ENCODE assay signal across 1 cellular context in the genomic region with DNA sequence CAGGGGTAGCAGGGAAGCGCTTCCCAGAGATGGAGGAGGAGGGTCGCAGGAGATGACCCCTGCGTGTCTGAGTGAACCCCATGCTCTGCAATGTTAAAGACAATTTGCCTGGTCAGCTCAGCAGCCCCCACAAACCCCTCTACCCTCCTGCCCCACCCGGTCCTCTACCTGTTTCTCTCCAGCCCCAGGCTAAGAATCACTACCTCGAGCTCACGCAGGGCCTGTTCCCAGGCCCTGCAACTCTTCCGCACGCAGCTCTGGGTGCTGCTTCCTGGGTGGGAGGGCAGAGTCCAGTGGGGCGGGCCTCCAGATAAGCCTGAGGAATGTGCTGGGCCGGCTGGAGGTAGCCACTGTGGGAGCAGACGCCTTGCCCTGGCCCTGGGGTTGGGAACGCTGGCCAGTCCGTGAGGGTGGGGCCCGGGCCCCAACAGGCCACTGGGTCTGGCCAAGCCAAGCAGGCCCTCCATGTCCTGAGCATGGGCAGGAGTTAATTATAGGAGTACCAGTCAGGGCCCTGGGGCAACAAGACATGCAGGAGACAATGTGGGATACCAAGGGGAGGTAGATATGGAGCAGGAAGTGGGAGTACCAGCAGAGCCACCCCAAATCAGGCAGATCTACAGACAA.
TF ChIP-seq lines count a peak whose summit lies in the region.

No MANE protein-coding gene starts in this region.

TF ChIP-seq in HepG2, 621 proteins besides CTCF, POLR2A, EP300 and RAD21 (continued from another document and continues in another):
- TF ChIP-seq ZBTB10 (CRISPR knock-in tag; IDR thresholded peaks at IDR 0.05; ENCODE audit: borderline replicate concordance) = no peak; the same call in 1 of the 2 replicates
- TF ChIP-seq, protein P1, sequence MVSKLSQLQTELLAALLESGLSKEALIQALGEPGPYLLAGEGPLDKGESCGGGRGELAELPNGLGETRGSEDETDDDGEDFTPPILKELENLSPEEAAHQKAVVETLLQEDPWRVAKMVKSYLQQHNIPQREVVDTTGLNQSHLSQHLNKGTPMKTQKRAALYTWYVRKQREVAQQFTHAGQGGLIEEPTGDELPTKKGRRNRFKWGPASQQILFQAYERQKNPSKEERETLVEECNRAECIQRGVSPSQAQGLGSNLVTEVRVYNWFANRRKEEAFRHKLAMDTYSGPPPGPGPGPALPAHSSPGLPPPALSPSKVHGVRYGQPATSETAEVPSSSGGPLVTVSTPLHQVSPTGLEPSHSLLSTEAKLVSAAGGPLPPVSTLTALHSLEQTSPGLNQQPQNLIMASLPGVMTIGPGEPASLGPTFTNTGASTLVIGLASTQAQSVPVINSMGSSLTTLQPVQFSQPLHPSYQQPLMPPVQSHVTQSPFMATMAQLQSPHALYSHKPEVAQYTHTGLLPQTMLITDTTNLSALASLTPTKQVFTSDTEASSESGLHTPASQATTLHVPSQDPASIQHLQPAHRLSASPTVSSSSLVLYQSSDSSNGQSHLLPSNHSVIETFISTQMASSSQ (IDR thresholded peaks at IDR 0.05; ENCODE audit: low read depth) = peak; percentile 15; the same call in 1 of the 2 replicates
- TF ChIP-seq, protein P1 (CRISPR knock-in tag; IDR thresholded peaks at IDR 0.05; ENCODE audit: borderline replicate concordance) = 0 out of 2 replicates have a peak, but pooled peaks have one; percentile 26
- TF ChIP-seq ZNF639 (CRISPR knock-in tag; conservative IDR thresholded peaks at IDR 0.05) = no peak
- TF ChIP-seq LBX2 (CRISPR knock-in tag; IDR thresholded peaks at IDR 0.05; ENCODE audit: borderline replicate concordance) = no peak
- TF ChIP-seq ZNF446 (CRISPR knock-in tag; IDR thresholded peaks at IDR 0.05) = no peak
- TF ChIP-seq ZNF530 (CRISPR knock-in tag; IDR thresholded peaks at IDR 0.05; ENCODE audit: low read depth) = no peak
- TF ChIP-seq SETDB1 (CRISPR knock-in tag; IDR thresholded peaks at IDR 0.05; ENCODE audit: borderline replicate concordance) = no peak
- TF ChIP-seq ZNF878 (CRISPR knock-in tag; IDR thresholded peaks at IDR 0.05) = no peak
- TF ChIP-seq PTBP1 (IDR thresholded peaks at IDR 0.05; ENCODE audit: low read depth, low read length, poor library complexity, severe bottlenecking) = peak; percentile 87
- TF ChIP-seq, protein P2, sequence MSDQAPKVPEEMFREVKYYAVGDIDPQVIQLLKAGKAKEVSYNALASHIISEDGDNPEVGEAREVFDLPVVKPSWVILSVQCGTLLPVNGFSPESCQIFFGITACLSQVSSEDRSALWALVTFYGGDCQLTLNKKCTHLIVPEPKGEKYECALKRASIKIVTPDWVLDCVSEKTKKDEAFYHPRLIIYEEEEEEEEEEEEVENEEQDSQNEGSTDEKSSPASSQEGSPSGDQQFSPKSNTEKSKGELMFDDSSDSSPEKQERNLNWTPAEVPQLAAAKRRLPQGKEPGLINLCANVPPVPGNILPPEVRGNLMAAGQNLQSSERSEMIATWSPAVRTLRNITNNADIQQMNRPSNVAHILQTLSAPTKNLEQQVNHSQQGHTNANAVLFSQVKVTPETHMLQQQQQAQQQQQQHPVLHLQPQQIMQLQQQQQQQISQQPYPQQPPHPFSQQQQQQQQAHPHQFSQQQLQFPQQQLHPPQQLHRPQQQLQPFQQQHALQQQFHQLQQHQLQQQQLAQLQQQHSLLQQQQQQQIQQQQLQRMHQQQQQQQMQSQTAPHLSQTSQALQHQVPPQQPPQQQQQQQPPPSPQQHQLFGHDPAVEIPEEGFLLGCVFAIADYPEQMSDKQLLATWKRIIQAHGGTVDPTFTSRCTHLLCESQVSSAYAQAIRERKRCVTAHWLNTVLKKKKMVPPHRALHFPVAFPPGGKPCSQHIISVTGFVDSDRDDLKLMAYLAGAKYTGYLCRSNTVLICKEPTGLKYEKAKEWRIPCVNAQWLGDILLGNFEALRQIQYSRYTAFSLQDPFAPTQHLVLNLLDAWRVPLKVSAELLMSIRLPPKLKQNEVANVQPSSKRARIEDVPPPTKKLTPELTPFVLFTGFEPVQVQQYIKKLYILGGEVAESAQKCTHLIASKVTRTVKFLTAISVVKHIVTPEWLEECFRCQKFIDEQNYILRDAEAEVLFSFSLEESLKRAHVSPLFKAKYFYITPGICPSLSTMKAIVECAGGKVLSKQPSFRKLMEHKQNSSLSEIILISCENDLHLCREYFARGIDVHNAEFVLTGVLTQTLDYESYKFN (CRISPR knock-in tag; conservative IDR thresholded peaks at IDR 0.05) = peak; percentile 94
- no peak for TF ChIP-seq PAWR (CRISPR knock-in tag; IDR thresholded peaks at IDR 0.05; ENCODE audit: borderline replicate concordance)
- TF ChIP-seq, protein P3, sequence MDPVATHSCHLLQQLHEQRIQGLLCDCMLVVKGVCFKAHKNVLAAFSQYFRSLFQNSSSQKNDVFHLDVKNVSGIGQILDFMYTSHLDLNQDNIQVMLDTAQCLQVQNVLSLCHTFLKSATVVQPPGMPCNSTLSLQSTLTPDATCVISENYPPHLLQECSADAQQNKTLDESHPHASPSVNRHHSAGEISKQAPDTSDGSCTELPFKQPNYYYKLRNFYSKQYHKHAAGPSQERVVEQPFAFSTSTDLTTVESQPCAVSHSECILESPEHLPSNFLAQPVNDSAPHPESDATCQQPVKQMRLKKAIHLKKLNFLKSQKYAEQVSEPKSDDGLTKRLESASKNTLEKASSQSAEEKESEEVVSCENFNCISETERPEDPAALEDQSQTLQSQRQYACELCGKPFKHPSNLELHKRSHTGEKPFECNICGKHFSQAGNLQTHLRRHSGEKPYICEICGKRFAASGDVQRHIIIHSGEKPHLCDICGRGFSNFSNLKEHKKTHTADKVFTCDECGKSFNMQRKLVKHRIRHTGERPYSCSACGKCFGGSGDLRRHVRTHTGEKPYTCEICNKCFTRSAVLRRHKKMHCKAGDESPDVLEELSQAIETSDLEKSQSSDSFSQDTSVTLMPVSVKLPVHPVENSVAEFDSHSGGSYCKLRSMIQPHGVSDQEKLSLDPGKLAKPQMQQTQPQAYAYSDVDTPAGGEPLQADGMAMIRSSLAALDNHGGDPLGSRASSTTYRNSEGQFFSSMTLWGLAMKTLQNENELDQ (CRISPR knock-in tag; IDR thresholded peaks at IDR 0.05; ENCODE audit: borderline replicate concordance) = no peak
- no peak for TF ChIP-seq E2F1 (CRISPR knock-in tag; IDR thresholded peaks at IDR 0.05)
- no peak for TF ChIP-seq ZNF720 (CRISPR knock-in tag; IDR thresholded peaks at IDR 0.05)
- TF ChIP-seq ZNF329 (CRISPR knock-in tag; IDR thresholded peaks at IDR 0.05; ENCODE audit: low read depth) = 0 out of 2 replicates have a peak, but pooled peaks have one; percentile 40
- TF ChIP-seq, protein P4, sequence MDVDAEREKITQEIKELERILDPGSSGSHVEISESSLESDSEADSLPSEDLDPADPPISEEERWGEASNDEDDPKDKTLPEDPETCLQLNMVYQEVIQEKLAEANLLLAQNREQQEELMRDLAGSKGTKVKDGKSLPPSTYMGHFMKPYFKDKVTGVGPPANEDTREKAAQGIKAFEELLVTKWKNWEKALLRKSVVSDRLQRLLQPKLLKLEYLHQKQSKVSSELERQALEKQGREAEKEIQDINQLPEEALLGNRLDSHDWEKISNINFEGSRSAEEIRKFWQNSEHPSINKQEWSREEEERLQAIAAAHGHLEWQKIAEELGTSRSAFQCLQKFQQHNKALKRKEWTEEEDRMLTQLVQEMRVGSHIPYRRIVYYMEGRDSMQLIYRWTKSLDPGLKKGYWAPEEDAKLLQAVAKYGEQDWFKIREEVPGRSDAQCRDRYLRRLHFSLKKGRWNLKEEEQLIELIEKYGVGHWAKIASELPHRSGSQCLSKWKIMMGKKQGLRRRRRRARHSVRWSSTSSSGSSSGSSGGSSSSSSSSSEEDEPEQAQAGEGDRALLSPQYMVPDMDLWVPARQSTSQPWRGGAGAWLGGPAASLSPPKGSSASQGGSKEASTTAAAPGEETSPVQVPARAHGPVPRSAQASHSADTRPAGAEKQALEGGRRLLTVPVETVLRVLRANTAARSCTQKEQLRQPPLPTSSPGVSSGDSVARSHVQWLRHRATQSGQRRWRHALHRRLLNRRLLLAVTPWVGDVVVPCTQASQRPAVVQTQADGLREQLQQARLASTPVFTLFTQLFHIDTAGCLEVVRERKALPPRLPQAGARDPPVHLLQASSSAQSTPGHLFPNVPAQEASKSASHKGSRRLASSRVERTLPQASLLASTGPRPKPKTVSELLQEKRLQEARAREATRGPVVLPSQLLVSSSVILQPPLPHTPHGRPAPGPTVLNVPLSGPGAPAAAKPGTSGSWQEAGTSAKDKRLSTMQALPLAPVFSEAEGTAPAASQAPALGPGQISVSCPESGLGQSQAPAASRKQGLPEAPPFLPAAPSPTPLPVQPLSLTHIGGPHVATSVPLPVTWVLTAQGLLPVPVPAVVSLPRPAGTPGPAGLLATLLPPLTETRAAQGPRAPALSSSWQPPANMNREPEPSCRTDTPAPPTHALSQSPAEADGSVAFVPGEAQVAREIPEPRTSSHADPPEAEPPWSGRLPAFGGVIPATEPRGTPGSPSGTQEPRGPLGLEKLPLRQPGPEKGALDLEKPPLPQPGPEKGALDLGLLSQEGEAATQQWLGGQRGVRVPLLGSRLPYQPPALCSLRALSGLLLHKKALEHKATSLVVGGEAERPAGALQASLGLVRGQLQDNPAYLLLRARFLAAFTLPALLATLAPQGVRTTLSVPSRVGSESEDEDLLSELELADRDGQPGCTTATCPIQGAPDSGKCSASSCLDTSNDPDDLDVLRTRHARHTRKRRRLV (CRISPR knock-in tag; IDR thresholded peaks at IDR 0.05) = peak; percentile 85; the same call in 1 of the 2 replicates
- TF ChIP-seq TAF15 (IDR thresholded peaks at IDR 0.05; ENCODE audit: low read depth, low read length, poor library complexity, severe bottlenecking) = peak; percentile 63
- TF ChIP-seq ZNF558 (CRISPR knock-in tag; IDR thresholded peaks at IDR 0.05; ENCODE audit: borderline replicate concordance) = no peak
- TF ChIP-seq ARID2 (CRISPR knock-in tag; IDR thresholded peaks at IDR 0.05; ENCODE audit: borderline replicate concordance) = 0 out of 2 replicates have a peak, but pooled peaks have one; percentile 56
- TF ChIP-seq, protein P5, sequence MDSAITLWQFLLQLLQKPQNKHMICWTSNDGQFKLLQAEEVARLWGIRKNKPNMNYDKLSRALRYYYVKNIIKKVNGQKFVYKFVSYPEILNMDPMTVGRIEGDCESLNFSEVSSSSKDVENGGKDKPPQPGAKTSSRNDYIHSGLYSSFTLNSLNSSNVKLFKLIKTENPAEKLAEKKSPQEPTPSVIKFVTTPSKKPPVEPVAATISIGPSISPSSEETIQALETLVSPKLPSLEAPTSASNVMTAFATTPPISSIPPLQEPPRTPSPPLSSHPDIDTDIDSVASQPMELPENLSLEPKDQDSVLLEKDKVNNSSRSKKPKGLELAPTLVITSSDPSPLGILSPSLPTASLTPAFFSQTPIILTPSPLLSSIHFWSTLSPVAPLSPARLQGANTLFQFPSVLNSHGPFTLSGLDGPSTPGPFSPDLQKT (CRISPR knock-in tag; IDR thresholded peaks at IDR 0.05; ENCODE audit: borderline replicate concordance) = no peak
- 0 out of 2 replicates have a peak, but pooled peaks have one; percentile 23 for TF ChIP-seq ZNF484 (CRISPR knock-in tag; IDR thresholded peaks at IDR 0.05; ENCODE audit: borderline replicate concordance, low read depth)
- peak; percentile 59; the same call in 1 of the 2 replicates for TF ChIP-seq ZNF567 (CRISPR knock-in tag; IDR thresholded peaks at IDR 0.05; ENCODE audit: borderline replicate concordance)
- TF ChIP-seq DDIT3 (CRISPR knock-in tag; IDR thresholded peaks at IDR 0.05) = no peak
